Comparison of ENCODE assay signal across 15 cellular contexts in the genomic region with DNA sequence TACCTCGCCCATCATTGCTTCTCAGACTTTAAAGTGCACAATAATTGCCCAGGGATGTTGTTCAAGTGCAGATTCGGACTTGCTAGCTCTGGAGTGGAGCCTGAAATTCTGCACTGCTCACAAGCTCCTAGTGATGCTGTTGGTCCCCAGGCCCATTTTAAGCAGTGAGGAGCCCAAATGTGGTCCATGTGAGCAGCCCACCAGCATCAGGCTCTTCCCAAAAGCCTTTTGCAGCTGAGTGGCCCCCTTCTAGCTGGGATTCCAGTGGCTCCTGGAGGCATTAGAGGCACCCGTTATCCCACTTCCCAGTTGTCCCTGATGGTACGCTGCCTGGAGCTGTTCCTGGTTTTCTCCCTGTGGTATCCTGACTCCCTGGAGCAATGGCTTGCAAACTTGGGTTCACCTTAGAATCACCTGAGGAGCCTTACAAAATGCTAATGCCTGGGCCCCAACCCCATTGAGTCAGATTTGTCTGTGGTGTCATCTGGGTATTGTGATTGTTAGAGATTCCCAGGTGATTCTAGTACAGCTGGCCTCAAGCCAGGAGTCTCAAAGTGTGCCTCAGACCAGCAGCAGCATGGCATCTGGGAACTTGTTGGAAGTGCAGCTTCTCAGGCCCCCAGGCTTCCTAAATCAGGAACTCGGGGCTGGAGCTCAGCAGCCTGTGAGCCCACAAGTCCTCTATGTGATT.
DNase-seq lines count a peak whose midpoint lies in the region; ATAC-seq lines count a peak whose summit lies in the region.
"Had no signal": no experiment of that assay in that cellular context is flagged by ENCODE, and none has a peak within 500 bp of the region (broad histone marks: within the 10 kb centered on the region; RNA-seq: fewer than 3 reads in every experiment).

No MANE protein-coding gene starts in this region.

- H3K9me3 ChIP-seq in skeletal muscle tissue (ENCODE audit: control insufficient read depth in 3 of 3, low read length in 3 of 3), result peaks cover 0 to 2% (median 0%) of the 10 kb centered on the region in 3 donors

- peak overlapping the region in 1 of 3 donors; percentile 49 for H3K4me3 ChIP-seq in skeletal muscle tissue (ENCODE audit: low read length in 3 of 3)

- H3K27ac ChIP-seq in skeletal muscle tissue (ENCODE audit: low read depth, low read length), result peak overlapping the region; percentile 75

- no peaks in the 10 kb centered on the region for H3K27me3 ChIP-seq in skeletal muscle tissue (ENCODE audit: control insufficient read depth in 3 of 3, insufficient read depth in 3 of 3, low read length in 3 of 3)

- H3K36me3 ChIP-seq in skeletal muscle tissue (ENCODE audit: control insufficient read depth in 3 of 3, insufficient read depth in 3 of 3, low read length in 3 of 3), result no peaks in the 10 kb centered on the region

- DNase-seq in mesenteric fat pad (ENCODE audit: low spot score), result no peak
- no peak for DNase-seq in activated CD4-positive, alpha-beta T cell treated with anti-CD3 and anti-CD28 coated beads, Interleukin-2, amount 50 U/mL, for 4 hours
- DNase-seq in stimulated activated CD4-positive, alpha-beta T cell treated with anti-CD3 and anti-CD28 coated beads, Interleukin-1b, Interleukin-23, amount 100 ng/mL, for 48 hours, result no peak
- DNase-seq: activated CD4-positive, alpha-beta T cell treated with anti-CD3 and anti-CD28 coated beads for 36 hours; activated naive CD4-positive, alpha-beta T cell treated with anti-CD3 and anti-CD28 coated beads, Interleukin-2, amount 50 U/mL, for 16 hours; dermis blood vessel endothelial cell; GOT3; midbrain; NCI-H1930; SHP77; stimulated activated naive CD4-positive, alpha-beta T cell had no signal

- H3K9ac ChIP-seq in skeletal muscle tissue (ENCODE audit: low read depth in 1 of 3, low read length in 3 of 3), result peak overlapping the region in 1 of 3 donors; percentile 62

- H3K4me1 ChIP-seq in skeletal muscle tissue (ENCODE audit: control insufficient read depth in 3 of 3, insufficient read depth in 3 of 3, low read length in 3 of 3), result peaks cover 9 to 27% (median 25%) of the 10 kb centered on the region in 3 donors

- peak; percentile 13 for ATAC-seq in GM18861 (IDR thresholded peaks at IDR 0.05; ENCODE audit: unreplicated experiment)
- ATAC-seq in GM21529 (IDR thresholded peaks at IDR 0.05; ENCODE audit: unreplicated experiment), result peak; percentile 16
- peak; percentile 30 for ATAC-seq in HG03354 (IDR thresholded peaks at IDR 0.05; ENCODE audit: poor library complexity, severe bottlenecking, unreplicated experiment)
- ATAC-seq: activated CD4-positive, alpha-beta T cell treated with anti-CD3 and anti-CD28 coated beads for 36 hours had no signal
